ENCODE assay signal across 1 cellular context in genomic region chr20:64064145-64064698, GRCh38.
TF ChIP-seq lines count a peak whose summit lies in the region.

No MANE protein-coding gene starts in this region.

TF ChIP-seq in HepG2, 621 proteins besides CTCF, POLR2A, EP300 and RAD21 (continued from another document and continues in another):
- TF ChIP-seq ZNF646 (CRISPR knock-in tag; IDR thresholded peaks at IDR 0.05) (no peak), CAMTA2 (CRISPR knock-in tag; IDR thresholded peaks at IDR 0.05; ENCODE audit: borderline replicate concordance) (0 out of 2 replicates have a peak, but pooled peaks have one; percentile 3), KDM5A (IDR thresholded peaks at IDR 0.05; ENCODE audit: borderline replicate concordance, low read length) (peak; percentile 41; the same call in 1 of the 2 replicates), CREB1 (IDR thresholded peaks at IDR 0.05) (0 out of 2 replicates have a peak, but pooled peaks have one; percentile 5), CREB1 (CRISPR knock-in tag; IDR thresholded peaks at IDR 0.05) (no peak), ZSCAN9 (CRISPR knock-in tag; IDR thresholded peaks at IDR 0.05; ENCODE audit: borderline replicate concordance) (no peak), ZNF329 (CRISPR knock-in tag; IDR thresholded peaks at IDR 0.05; ENCODE audit: low read depth) (no peak), FOXA1 (IDR thresholded peaks at IDR 0.05) (no peak), FOXA1 (CRISPR knock-in tag; IDR thresholded peaks at IDR 0.05) (no peak), ZNF546 (CRISPR knock-in tag; conservative IDR thresholded peaks at IDR 0.05) (no peak; the same call in 1 of the 2 replicates), AGO1 (IDR thresholded peaks at IDR 0.05; ENCODE audit: low read depth, low read length, poor library complexity, severe bottlenecking) (peak; percentile 77), ZNF343 (CRISPR knock-in tag; IDR thresholded peaks at IDR 0.05) (0 out of 2 replicates have a peak, but pooled peaks have one; percentile 55), THYN1 (CRISPR knock-in tag; IDR thresholded peaks at IDR 0.05; ENCODE audit: borderline replicate concordance, low read depth) (no peak), ESRRA (CRISPR knock-in tag; IDR thresholded peaks at IDR 0.05; ENCODE audit: low read depth) (peak; percentile 58; the same call in 1 of the 2 replicates), ZNF564 (CRISPR knock-in tag; IDR thresholded peaks at IDR 0.05) (no peak), ATRX (CRISPR knock-in tag; IDR thresholded peaks at IDR 0.05; ENCODE audit: borderline replicate concordance) (no peak), ARID3A (IDR thresholded peaks at IDR 0.05; ENCODE audit: low read depth, low read length) (no peak), NCOR1 (IDR thresholded peaks at IDR 0.05; ENCODE audit: borderline replicate concordance, low read length) (no peak), TSC22D2 (CRISPR knock-in tag; IDR thresholded peaks at IDR 0.05; ENCODE audit: borderline replicate concordance) (no peak), HNRNPH1 (optimal IDR thresholded peaks at IDR 0.05; ENCODE audit: low read depth, low read length) (no peak), ZC3H13 (CRISPR knock-in tag; IDR thresholded peaks at IDR 0.05) (peak; percentile 72; the same call in 1 of the 2 replicates), FOXP1 (IDR thresholded peaks at IDR 0.05) (no peak), FOXP1 (CRISPR knock-in tag; IDR thresholded peaks at IDR 0.05) (no peak), MZF1 (CRISPR knock-in tag; IDR thresholded peaks at IDR 0.05; ENCODE audit: borderline replicate concordance) (no peak), ZNF792 (CRISPR knock-in tag; IDR thresholded peaks at IDR 0.05) (no peak), ZBTB42 (CRISPR knock-in tag; IDR thresholded peaks at IDR 0.05) (no peak), HNRNPUL1 (IDR thresholded peaks at IDR 0.05; ENCODE audit: low read depth, low read length) (no peak), PATZ1 (CRISPR knock-in tag; IDR thresholded peaks at IDR 0.05) (peak; percentile 80), SALL2 (CRISPR knock-in tag; IDR thresholded peaks at IDR 0.05) (no peak), ZNF350 (CRISPR knock-in tag; IDR thresholded peaks at IDR 0.05; ENCODE audit: borderline replicate concordance, low read depth) (no peak), ZBTB21 (CRISPR knock-in tag; IDR thresholded peaks at IDR 0.05) (0 out of 2 replicates have a peak, but pooled peaks have one; percentile 42), NR2F2 (IDR thresholded peaks at IDR 0.05; ENCODE audit: borderline replicate concordance, low read depth) (0 out of 2 replicates have a peak, but pooled peaks have one; percentile 5), HMG20A (CRISPR knock-in tag; IDR thresholded peaks at IDR 0.05; ENCODE audit: borderline replicate concordance) (no peak), ZNF333 (CRISPR knock-in tag; IDR thresholded peaks at IDR 0.05; ENCODE audit: borderline replicate concordance) (no peak), ZMAT3 (CRISPR knock-in tag; conservative IDR thresholded peaks at IDR 0.05) (peak; percentile 63; the same call in 1 of the 2 replicates), ETV5 (CRISPR knock-in tag; IDR thresholded peaks at IDR 0.05; ENCODE audit: borderline replicate concordance) (no peak), ZNF598 (CRISPR knock-in tag; IDR thresholded peaks at IDR 0.05; ENCODE audit: borderline replicate concordance) (no peak), ATF6 (CRISPR knock-in tag; conservative IDR thresholded peaks at IDR 0.05) (no peak)
- TF ChIP-seq, protein P1, sequence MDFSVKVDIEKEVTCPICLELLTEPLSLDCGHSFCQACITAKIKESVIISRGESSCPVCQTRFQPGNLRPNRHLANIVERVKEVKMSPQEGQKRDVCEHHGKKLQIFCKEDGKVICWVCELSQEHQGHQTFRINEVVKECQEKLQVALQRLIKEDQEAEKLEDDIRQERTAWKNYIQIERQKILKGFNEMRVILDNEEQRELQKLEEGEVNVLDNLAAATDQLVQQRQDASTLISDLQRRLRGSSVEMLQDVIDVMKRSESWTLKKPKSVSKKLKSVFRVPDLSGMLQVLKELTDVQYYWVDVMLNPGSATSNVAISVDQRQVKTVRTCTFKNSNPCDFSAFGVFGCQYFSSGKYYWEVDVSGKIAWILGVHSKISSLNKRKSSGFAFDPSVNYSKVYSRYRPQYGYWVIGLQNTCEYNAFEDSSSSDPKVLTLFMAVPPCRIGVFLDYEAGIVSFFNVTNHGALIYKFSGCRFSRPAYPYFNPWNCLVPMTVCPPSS (IDR thresholded peaks at IDR 0.05): no peak
- TF ChIP-seq, protein P2, sequence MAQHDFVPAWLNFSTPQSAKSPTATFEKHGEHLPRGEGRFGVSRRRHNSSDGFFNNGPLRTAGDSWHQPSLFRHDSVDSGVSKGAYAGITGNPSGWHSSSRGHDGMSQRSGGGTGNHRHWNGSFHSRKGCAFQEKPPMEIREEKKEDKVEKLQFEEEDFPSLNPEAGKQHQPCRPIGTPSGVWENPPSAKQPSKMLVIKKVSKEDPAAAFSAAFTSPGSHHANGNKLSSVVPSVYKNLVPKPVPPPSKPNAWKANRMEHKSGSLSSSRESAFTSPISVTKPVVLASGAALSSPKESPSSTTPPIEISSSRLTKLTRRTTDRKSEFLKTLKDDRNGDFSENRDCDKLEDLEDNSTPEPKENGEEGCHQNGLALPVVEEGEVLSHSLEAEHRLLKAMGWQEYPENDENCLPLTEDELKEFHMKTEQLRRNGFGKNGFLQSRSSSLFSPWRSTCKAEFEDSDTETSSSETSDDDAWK (CRISPR knock-in tag; IDR thresholded peaks at IDR 0.05): no peak
- TF ChIP-seq, protein P3, sequence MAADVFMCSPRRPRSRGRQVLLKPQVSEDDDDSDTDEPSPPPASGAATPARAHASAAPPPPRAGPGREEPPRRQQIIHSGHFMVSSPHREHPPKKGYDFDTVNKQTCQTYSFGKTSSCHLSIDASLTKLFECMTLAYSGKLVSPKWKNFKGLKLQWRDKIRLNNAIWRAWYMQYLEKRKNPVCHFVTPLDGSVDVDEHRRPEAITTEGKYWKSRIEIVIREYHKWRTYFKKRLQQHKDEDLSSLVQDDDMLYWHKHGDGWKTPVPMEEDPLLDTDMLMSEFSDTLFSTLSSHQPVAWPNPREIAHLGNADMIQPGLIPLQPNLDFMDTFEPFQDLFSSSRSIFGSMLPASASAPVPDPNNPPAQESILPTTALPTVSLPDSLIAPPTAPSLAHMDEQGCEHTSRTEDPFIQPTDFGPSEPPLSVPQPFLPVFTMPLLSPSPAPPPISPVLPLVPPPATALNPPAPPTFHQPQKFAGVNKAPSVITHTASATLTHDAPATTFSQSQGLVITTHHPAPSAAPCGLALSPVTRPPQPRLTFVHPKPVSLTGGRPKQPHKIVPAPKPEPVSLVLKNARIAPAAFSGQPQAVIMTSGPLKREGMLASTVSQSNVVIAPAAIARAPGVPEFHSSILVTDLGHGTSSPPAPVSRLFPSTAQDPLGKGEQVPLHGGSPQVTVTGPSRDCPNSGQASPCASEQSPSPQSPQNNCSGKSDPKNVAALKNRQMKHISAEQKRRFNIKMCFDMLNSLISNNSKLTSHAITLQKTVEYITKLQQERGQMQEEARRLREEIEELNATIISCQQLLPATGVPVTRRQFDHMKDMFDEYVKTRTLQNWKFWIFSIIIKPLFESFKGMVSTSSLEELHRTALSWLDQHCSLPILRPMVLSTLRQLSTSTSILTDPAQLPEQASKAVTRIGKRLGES (CRISPR knock-in tag; IDR thresholded peaks at IDR 0.05; ENCODE audit: borderline replicate concordance): peak; percentile 26; the same call in 1 of the 2 replicates
- TF ChIP-seq, protein P4, sequence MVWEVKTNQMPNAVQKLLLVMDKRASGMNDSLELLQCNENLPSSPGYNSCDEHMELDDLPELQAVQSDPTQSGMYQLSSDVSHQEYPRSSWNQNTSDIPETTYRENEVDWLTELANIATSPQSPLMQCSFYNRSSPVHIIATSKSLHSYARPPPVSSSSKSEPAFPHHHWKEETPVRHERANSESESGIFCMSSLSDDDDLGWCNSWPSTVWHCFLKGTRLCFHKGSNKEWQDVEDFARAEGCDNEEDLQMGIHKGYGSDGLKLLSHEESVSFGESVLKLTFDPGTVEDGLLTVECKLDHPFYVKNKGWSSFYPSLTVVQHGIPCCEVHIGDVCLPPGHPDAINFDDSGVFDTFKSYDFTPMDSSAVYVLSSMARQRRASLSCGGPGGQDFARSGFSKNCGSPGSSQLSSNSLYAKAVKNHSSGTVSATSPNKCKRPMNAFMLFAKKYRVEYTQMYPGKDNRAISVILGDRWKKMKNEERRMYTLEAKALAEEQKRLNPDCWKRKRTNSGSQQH (CRISPR knock-in tag; IDR thresholded peaks at IDR 0.05; ENCODE audit: low read depth): no peak; the same call in 1 of the 2 replicates
- TF ChIP-seq, protein P5, sequence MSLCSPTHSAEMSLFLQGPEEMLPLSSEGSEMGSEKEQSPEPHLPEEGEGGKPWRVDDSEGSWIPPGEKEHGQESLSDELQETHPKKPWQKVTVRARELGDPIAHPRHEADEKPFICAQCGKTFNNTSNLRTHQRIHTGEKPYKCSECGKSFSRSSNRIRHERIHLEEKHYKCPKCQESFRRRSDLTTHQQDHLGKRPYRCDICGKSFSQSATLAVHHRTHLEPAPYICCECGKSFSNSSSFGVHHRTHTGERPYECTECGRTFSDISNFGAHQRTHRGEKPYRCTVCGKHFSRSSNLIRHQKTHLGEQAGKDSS (CRISPR knock-in tag; IDR thresholded peaks at IDR 0.05; ENCODE audit: borderline replicate concordance, low read depth): no peak
